33 cellular contexts compared by ENCODE assay signal in the genomic region with DNA sequence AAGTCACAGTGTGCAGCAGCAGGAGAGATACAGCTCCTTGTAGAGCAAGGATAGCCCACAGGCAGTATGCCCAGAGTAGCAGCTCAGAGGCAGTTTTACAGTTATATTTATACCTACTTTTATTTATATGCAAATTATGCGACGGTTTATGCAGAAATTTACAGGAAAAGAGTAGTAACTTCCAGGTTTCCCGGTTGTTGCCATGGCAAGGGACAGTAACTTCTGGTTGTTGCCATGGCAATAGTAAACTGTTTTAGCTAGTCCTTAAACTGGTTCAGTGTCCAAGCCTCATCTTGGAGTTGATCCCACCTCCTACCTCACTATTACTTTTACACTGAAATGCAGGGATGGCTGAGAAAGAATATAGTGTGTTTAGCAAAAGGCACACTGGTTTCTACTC.
DNase-seq lines count a peak whose midpoint lies in the region; ATAC-seq, FAIRE-seq and TF ChIP-seq lines count a peak whose summit lies in the region.
"Had no signal": no experiment of that assay in that cellular context is flagged by ENCODE, and none has a peak within 500 bp of the region (broad histone marks: within the 10 kb centered on the region; RNA-seq: fewer than 3 reads in every experiment).

No MANE protein-coding gene starts in this region.

- intact Hi-C loops in K562 (cut with micrococcal nuclease): no loop called here

- no peaks in the 10 kb centered on the region for H3K4me1 ChIP-seq in K562 (replicated peaks in 1 of 2; ENCODE audit: control insufficient read depth in 2 of 2, insufficient read depth in 2 of 2, low read length in 2 of 2)
- H3K4me1 ChIP-seq: SJCRH30 had no signal

- H3K9ac ChIP-seq in K562 (ENCODE audit: insufficient read depth in 1 of 2, low read depth in 2 of 2, low read length in 2 of 2): no peak overlapping the region

- CTCF ChIA-PET in K562 (lab: Yijun Ruan, JAX; ENCODE audit: low intra/inter-chr PET ratio): no interaction called here

- BruUV-seq in K562 (replicated peaks; lab: Mats Ljungman, UMichigan): no TSS peak

- H4K20me1 ChIP-seq in K562 (replicated peaks; ENCODE audit: control insufficient read depth, insufficient read depth, low read length): no peaks in the 10 kb centered on the region

- no peaks in the 10 kb centered on the region for H3K9me1 ChIP-seq in K562 (ENCODE audit: control insufficient read depth, insufficient read depth, low read length)

- FAIRE-seq in K562 (lab: Jason Lieb, UNC): no peak
- FAIRE-seq: HepG2, islet of Langerhans, urothelium cell line had no signal

- H3K4me2 ChIP-seq in K562 (ENCODE audit: insufficient read depth, low read length): no peak overlapping the region

- H2AFZ ChIP-seq in K562 (ENCODE audit: low read depth, low read length): no peak overlapping the region

- H3K79me2 ChIP-seq in K562 (ENCODE audit: control insufficient read depth, insufficient read depth, low read length): no peaks in the 10 kb centered on the region

- TF ChIP-seq CTCF in K562 (IDR thresholded peaks at IDR 0.05 in 2 of 3, conservative IDR thresholded peaks at IDR 0.05 in 1 of 3; ENCODE audit: insufficient read depth in 2 of 3, low read depth in 1 of 3, low read length in 3 of 3): no peak

- H3K4me3 ChIP-seq in K562: no peak overlapping the region
- H3K4me3 ChIP-seq: coronary artery, gastroesophageal sphincter, SJCRH30, thoracic aorta had no signal

- no peaks in the 10 kb centered on the region for H3K9me3 ChIP-seq in K562 (replicated peaks; ENCODE audit: control insufficient read depth, insufficient read depth, low read depth, low read length)
- H3K9me3 ChIP-seq: gastroesophageal sphincter, SJCRH30, thoracic aorta had no signal

- in situ Hi-C loops in K562 (cut with MboI): no loop called here

- DNase-seq in DMS53 (lab: John Stamatoyannopoulos, UW): peak; percentile 46
- no peak for DNase-seq in DMS53 treated with DMSO at 0.1 percent for 48 hours (lab: John Stamatoyannopoulos, UW; ENCODE audit: unreplicated experiment)
- no peak for DNase-seq in K562 (ENCODE audit: extremely low read depth in 1 of 4, low spot score in 3 of 4)
- DNase-seq in inferior parietal cortex (ENCODE audit: extremely low spot score): peak; percentile 41
- no peak for DNase-seq in GOT3 (lab: John Stamatoyannopoulos, UW)
- DNase-seq in NCI-H1105 treated with DMSO at 0.1 percent for 48 hours (lab: John Stamatoyannopoulos, UW): no peak
- no peak for DNase-seq in NCI-H69 (lab: John Stamatoyannopoulos, UW)
- DNase-seq: activated CD4-positive, alpha-beta T cell treated with anti-CD3 and anti-CD28 coated beads, Interleukin-2, amount 50 U/mL, for 48 hours; activated CD4-positive, CD25-positive, alpha-beta regulatory T cell; activated CD8-positive, alpha-beta memory T cell treated with anti-CD3 and anti-CD28 coated beads, Interleukin-2, amount 50 U/mL, for 48 hours; activated naive CD4-positive, alpha-beta T cell treated with anti-CD3 and anti-CD28 coated beads, Interleukin-2, amount 50 U/mL, for 16 hours; amniotic stem cell; CD4-positive, CD25-positive, alpha-beta regulatory T cell; endodermal cell; GDM1; natural killer cell; NCI-H1092; NCI-H187; NCI-H2171; NCI-H524; SJCRH30; stimulated activated naive CD4-positive, alpha-beta T cell treated with Interleukin-2 at 50 U/mL for 16 hours had no signal

- H3K27ac ChIP-seq in K562 (ENCODE audit: extremely low read depth, low read depth, low read length): no peak overlapping the region
- H3K27ac ChIP-seq: 22Rv1, coronary artery, gastroesophageal sphincter, SJCRH30, thoracic aorta had no signal

- POLR2A ChIA-PET in K562 (lab: Yijun Ruan, JAX): no interaction called here

- H3K36me3 ChIP-seq in K562 (ENCODE audit: control insufficient read depth, insufficient read depth, low read length): no peaks in the 10 kb centered on the region
- H3K36me3 ChIP-seq: gastroesophageal sphincter, SJCRH30, thoracic aorta had no signal

- 0% methylated on average over 3 of the region's 3 CpGs for WGBS in K562 (ENCODE audit: insufficient coverage, low coverage, missing lambda C conversion rate)

- no peak for TF ChIP-seq POLR2A in K562 (conservative IDR thresholded peaks at IDR 0.05)

- no peaks in the 10 kb centered on the region for H3K27me3 ChIP-seq in K562 (ENCODE audit: control insufficient read depth in 2 of 2, insufficient read depth in 2 of 2, low read length in 2 of 2)
- H3K27me3 ChIP-seq: gastroesophageal sphincter, SJCRH30 had no signal

- no peak for ATAC-seq in K562
- no peak for ATAC-seq in GM18519 (IDR thresholded peaks at IDR 0.05; ENCODE audit: low FRiP score, unreplicated experiment)
- ATAC-seq: activated T-helper 17 cell treated with anti-CD3 and anti-CD28 coated beads, Interleukin-2, amount 50 U/mL, for 72 hours; esophagus mucosa; gastroesophageal sphincter; HepG2; natural killer cell; Panc1 had no signal

- TF ChIP-seq RAD21 in K562 (CRISPR knock-in tag; conservative IDR thresholded peaks at IDR 0.05 in 1 of 2, IDR thresholded peaks at IDR 0.05 in 1 of 2): no peak

- TF ChIP-seq EP300 in K562 (IDR thresholded peaks at IDR 0.05; ENCODE audit: low read length): no peak

TF ChIP-seq in K562, 482 proteins besides CTCF, POLR2A, EP300 and RAD21:
- TF ChIP-seq, protein P1, sequence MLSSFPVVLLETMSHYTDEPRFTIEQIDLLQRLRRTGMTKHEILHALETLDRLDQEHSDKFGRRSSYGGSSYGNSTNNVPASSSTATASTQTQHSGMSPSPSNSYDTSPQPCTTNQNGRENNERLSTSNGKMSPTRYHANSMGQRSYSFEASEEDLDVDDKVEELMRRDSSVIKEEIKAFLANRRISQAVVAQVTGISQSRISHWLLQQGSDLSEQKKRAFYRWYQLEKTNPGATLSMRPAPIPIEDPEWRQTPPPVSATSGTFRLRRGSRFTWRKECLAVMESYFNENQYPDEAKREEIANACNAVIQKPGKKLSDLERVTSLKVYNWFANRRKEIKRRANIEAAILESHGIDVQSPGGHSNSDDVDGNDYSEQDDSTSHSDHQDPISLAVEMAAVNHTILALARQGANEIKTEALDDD (IDR thresholded peaks at IDR 0.05): no peak
- TF ChIP-seq RFX1 (IDR thresholded peaks at IDR 0.05): peak; percentile 31; the same call in 1 of the 2 replicates
TF ChIP-seq in K562: peak in this region for 1.

Comparison
In these comparisons a context has a peak if more than half of its experiments do, and no peak if none do; other contexts are left out.
1. DNase-seq: peak in DMS53 (single experiment) and inferior parietal cortex (single experiment); none in DMS53 treated with DMSO at 0.1 percent for 48 hours (single experiment), K562 (0 of 4), GOT3 (single experiment), NCI-H1105 treated with DMSO at 0.1 percent for 48 hours (single experiment) and NCI-H69 (single experiment).